In genomic region chr22:31945971-31946680, GRCh38 we compare ENCODE assay signal across 9 cellular contexts. TPM values are rescaled to one million over a fixed set of nuclear protein-coding genes. Genes with fewer than 3 reads are reported as not detected.
DNase-seq lines count a peak whose midpoint lies in the region; ATAC-seq and TF ChIP-seq lines count a peak whose summit lies in the region.
"Had no signal": no experiment of that assay in that cellular context is flagged by ENCODE, and none has a peak within 500 bp of the region (broad histone marks: within the 10 kb centered on the region; RNA-seq: fewer than 3 reads in every experiment).

No MANE protein-coding gene starts in this region.

- WGBS in tibial nerve, 2 donors: 12 to 13% methylated on average over 8 of the region's 8 CpGs

- H3K4me3 ChIP-seq in astrocyte of the cerebellum (ENCODE audit: low read depth, low read length) (peak overlapping the region; percentile 90), kidney epithelial cell (ENCODE audit: low read depth, low read length) (peak overlapping the region; percentile 81), tibial nerve (peak overlapping the region; percentile 61 to 91 (median 81))

- no peaks in the 10 kb centered on the region for H3K9me3 ChIP-seq in tibial nerve

- peak overlapping the region; percentile 95 to 98 (median 97) for H3K27ac ChIP-seq in tibial nerve

- ATAC-seq in stimulated activated naive CD8-positive, alpha-beta T cell treated with anti-CD3 and anti-CD28 coated beads, Interleukin-15, Interleukin-2, amounts not matched to agents 100 U/mL and 50 U/mL, for 24 hours: no peak
- ATAC-seq: WTC11 had no signal

- H3K36me3 ChIP-seq in kidney epithelial cell (ENCODE audit: control insufficient read depth, insufficient read depth, low read length): no peaks in the 10 kb centered on the region
- H3K36me3 ChIP-seq in tibial nerve: peaks cover 0 to 22% (median 0%) of the 10 kb centered on the region in 3 donors

- H3K27me3 ChIP-seq in kidney epithelial cell (ENCODE audit: control insufficient read depth, insufficient read depth, low read length) (no peaks in the 10 kb centered on the region), tibial nerve (no peaks in the 10 kb centered on the region)

- no peak for TF ChIP-seq EP300 in tibial nerve (IDR thresholded peaks at IDR 0.05)

- no peak for TF ChIP-seq CTCF in astrocyte of the cerebellum (IDR thresholded peaks at IDR 0.05; ENCODE audit: low read depth, low read length, missing control alignments)
- no peak for TF ChIP-seq CTCF in kidney epithelial cell (IDR thresholded peaks at IDR 0.05; ENCODE audit: insufficient read depth, low read length, poor library complexity, severe bottlenecking)
- no peak for TF ChIP-seq CTCF in tibial nerve (IDR thresholded peaks at IDR 0.05)

- TF ChIP-seq POLR2A in tibial nerve (IDR thresholded peaks at IDR 0.05): no peak

- peaks cover 0 to 50% (median 34%) of the 10 kb centered on the region in 4 donors for H3K4me1 ChIP-seq in tibial nerve

- DNase-seq in NCI-H748 (lab: John Stamatoyannopoulos, UW; ENCODE audit: unreplicated experiment) (peak; percentile 19), NCI-H748 treated with DMSO at 0.1 percent for 48 hours (lab: John Stamatoyannopoulos, UW) (no peak), astrocyte of the cerebellum (ENCODE audit: low read depth) (no peak), kidney epithelial cell (ENCODE audit: low read depth) (no peak), tibial nerve (ENCODE audit: low spot score in 2 of 2) (no peak), NCI-H446 treated with DMSO at 0.1 percent for 48 hours (lab: John Stamatoyannopoulos, UW) (no peak)
- no peak for DNase-seq in stimulated activated naive CD8-positive, alpha-beta T cell treated with anti-CD3 and anti-CD28 coated beads, Interleukin-15, Interleukin-2, amounts not matched to agents 100 U/mL and 50 U/mL, for 24 hours
- DNase-seq in activated T-cell treated with anti-CD3 and anti-CD28 coated beads, Interleukin-2, amount 50 U/mL, for 1 hour: no peak

- in situ Hi-C loops in astrocyte of the cerebellum (cut with HindIII; ENCODE audit: low sequenced_read_pairs): no loop called here

RNA-seq across cellular contexts. Expression of gene YWHAH, which starts 1.8 kb away (rescaled TPM):
- total RNA-seq in kidney epithelial cell: 163 and 183 TPM in 2 replicates
- 100 to 1,000 TPM in 1 of 4 donors, 10 to 100 TPM in 3; 66.3 to 102 (median 98.0) TPM for total RNA-seq in tibial nerve
